25 cellular contexts compared by ENCODE assay signal in the genomic region with DNA sequence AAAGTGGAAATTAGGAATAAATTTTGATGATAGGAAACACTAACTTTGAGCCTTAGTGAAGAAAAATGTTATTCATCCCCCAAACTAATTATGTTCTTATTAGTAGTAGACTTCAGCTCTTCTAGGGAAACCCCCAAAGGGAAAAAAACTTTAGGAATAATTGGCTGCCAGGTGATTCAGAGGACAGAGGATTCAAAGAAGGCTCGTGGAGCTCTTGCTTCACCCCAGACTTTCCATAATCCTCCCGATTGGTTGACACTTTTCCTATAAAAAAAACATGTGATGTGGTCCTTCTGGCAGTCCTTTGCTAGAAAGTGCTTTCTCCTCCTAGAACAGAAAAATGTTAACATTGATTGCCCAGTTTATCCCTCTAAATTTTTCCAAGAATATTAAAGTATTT. TPM values are rescaled to one million over a fixed set of nuclear protein-coding genes. Genes with fewer than 3 reads are reported as not detected.
"Had no signal": no experiment of that assay in that cellular context is flagged by ENCODE, and none has a peak within 500 bp of the region (broad histone marks: within the 10 kb centered on the region; RNA-seq: fewer than 3 reads in every experiment).

No MANE protein-coding gene starts in this region.

- H3K9ac ChIP-seq: KMS-11 had no signal

- H3K4me3 ChIP-seq: adrenal gland, MG63, PC-9 had no signal

- H3K27me3 ChIP-seq: adrenal gland, MG63 had no signal

- DNase-seq: activated CD4-positive, alpha-beta T cell treated with anti-CD3 and anti-CD28 coated beads for 48 hours; activated CD4-positive, alpha-beta T cell treated with anti-CD3 and anti-CD28 coated beads, Interleukin-2, amount 50 U/mL, for 4 hours; activated CD4-positive, CD25-positive, alpha-beta regulatory T cell treated with anti-CD3 and anti-CD28 coated beads, Interleukin-2, amount 50 U/mL, for 72 hours; activated CD8-positive, alpha-beta memory T cell treated with anti-CD3 and anti-CD28 coated beads, Interleukin-2, amount 50 U/mL, for 48 hours; activated CD8-positive, alpha-beta T cell treated with anti-CD3 and anti-CD28 coated beads, Interleukin-2, amount 10 ng/mL, durations not matched to agents 7 days and 5 days; activated naive CD4-positive, alpha-beta T cell treated with anti-CD3 and anti-CD28 coated beads, Interleukin-2, amount 50 U/mL, for 16 hours; activated naive CD8-positive, alpha-beta T cell treated with anti-CD3 and anti-CD28 coated beads, Interleukin-2, amount 10 ng/mL, durations not matched to agents 7 days and 5 days; activated T-cell treated with anti-CD3 and anti-CD28 coated beads, Interleukin-2, amount 50 U/mL, for 1 hour; adrenal gland; anterior cingulate cortex; central memory CD4-positive, alpha-beta T cell; MG63; NCI-H1105; NCI-H1436; NCI-H1694 treated with DMSO at 0.1 percent for 48 hours; NCI-H2029 treated with DMSO at 0.1 percent for 48 hours; NCI-H446; NCI-H524; PC-9; SIG-M5; T-helper 17 cell; T-helper 9 cell had no signal

- H3K9me3 ChIP-seq: adrenal gland, MG63 had no signal

- H2AFZ ChIP-seq: PC-9 had no signal

- H3K36me3 ChIP-seq: adrenal gland, MG63 had no signal

- H3K27ac ChIP-seq: adrenal gland, PC-9 had no signal

- H3K4me2 ChIP-seq: PC-9 had no signal

- ATAC-seq: activated CD8-positive, alpha-beta T cell treated with anti-CD3 and anti-CD28 coated beads, Interleukin-2, amount 10 ng/mL, durations not matched to agents 7 days and 5 days; T-helper 17 cell; WTC11 had no signal

RNA-seq across cellular contexts. Expression of gene CCDC170, which starts 5.6 kb away (rescaled TPM):
- total RNA-seq: activated CD8-positive, alpha-beta T cell treated with anti-CD3 and anti-CD28 coated beads, Interleukin-2, amount 10 ng/mL, durations not matched to agents 7 days and 5 days; activated naive CD8-positive, alpha-beta T cell treated with anti-CD3 and anti-CD28 coated beads, Interleukin-2, amount 10 ng/mL, durations not matched to agents 7 days and 5 days; RPMI7951; T-helper 17 cell had no signal
